In the genomic region with DNA sequence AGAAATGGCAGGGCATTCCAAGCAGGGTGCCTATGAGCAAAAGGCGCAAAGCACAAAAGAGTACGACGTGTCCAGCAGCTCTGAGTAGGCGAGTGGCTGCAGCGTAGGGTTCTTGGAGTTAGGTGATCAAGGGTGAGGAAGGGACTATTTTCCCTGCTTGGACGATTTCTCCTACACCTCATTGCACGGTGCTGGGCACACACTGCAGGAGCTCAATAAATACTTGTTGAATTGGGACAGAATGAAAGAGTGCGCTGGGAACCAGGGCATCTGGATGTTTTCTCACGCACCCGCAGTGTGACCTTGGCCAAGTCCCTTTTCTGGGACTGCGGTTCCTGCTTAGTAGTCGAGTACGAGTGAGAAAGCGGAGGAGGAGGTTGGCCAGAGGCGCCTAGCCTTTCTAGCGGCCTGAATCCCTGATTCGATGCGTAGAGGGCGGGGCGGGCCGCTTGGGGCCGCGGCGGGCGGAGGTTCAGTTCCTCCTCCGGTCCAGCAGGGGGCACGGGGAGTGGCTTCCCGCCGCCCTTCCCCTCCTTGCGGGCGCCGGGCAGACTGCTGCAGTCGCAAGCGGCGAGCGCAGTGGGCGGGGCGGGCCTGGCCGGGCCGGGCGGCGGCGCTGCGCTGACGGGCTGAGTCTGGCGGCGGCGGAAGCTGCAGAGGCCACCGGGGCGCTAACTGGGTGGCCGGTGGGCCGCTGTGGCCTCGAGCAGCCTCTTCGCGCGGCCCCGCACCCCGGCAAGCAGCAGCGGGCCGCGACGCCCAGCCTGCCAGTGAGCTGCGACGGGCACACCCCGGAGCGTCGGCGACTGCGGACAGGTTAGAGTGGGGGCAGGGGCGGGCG, we compare ENCODE assay signal across 8 cellular contexts. TPM values are rescaled to one million over a fixed set of nuclear protein-coding genes. Genes with fewer than 3 reads are reported as not detected.
DNase-seq lines count a peak whose midpoint lies in the region; ATAC-seq and TF ChIP-seq lines count a peak whose summit lies in the region.

A gene (plus strand): TSS at position 560 of the 841 bp plus-strand sequence. CDS start 333 bp downstream, outside the sequence.

- peak within 1 kb of the TSS; percentile 79 for H3K4me3 Mint-ChIP-seq in WTC11

- DNase-seq in AG10803 (ENCODE audit: low read depth): peak; percentile 86
- peak; percentile 97 for DNase-seq in NCI-H2227 treated with DMSO at 0.1 percent for 48 hours (lab: John Stamatoyannopoulos, UW)
- DNase-seq in WTC11 (ENCODE audit: low spot score): peak; percentile 90
- DNase-seq in caudate nucleus (lab: John Stamatoyannopoulos, UW): peak in 60 of 61 donors; percentile 2 to 87 (median 68)
- peak; percentile 88 for DNase-seq in iris pigment epithelial cell (ENCODE audit: low read depth)
- DNase-seq in stimulated activated CD4-positive, alpha-beta T cell treated with anti-CD3 and anti-CD28 coated beads, Interleukin-12 subunit alpha, Interleukin-12 subunit beta, amount 100 ng/mL, for 24 hours (ENCODE audit: low read depth in 2 of 2): peak; percentile 58 to 72

- peak within 1 kb of the TSS; percentile 58 for H3K27ac ChIP-seq in caudate nucleus (ENCODE audit: low read depth, low read length)

- POLR2A ChIA-PET in WTC11 (lab: Charles Lee): interaction anchor here (1.8 kb wide), 1 partner anchor 9 kb away, joined by 12 read pairs; a partner anchor contains a TSS

- peak; percentile 45 for TF ChIP-seq CTCF in AG10803 (conservative IDR thresholded peaks at IDR 0.05; ENCODE audit: low read length)
- TF ChIP-seq CTCF in WTC11 (IDR thresholded peaks at IDR 0.05): peak; percentile 32; the same call in 1 of the 2 replicates

- TF ChIP-seq POLR2A in GM18951 (IDR thresholded peaks at IDR 0.05; ENCODE audit: extremely low read depth, insufficient read depth, insufficient read length): peak; percentile 62

- CTCF ChIA-PET in WTC11 (lab: Charles Lee): interaction anchor here (0.5 to 1.9 kb wide), 4 partner anchors 9 to 104 kb away, joined by 3 to 22 read pairs (median 6); a partner anchor contains a TSS

- peak within 1 kb of the TSS; percentile 91 for H3K27ac Mint-ChIP-seq in WTC11

- peak within 1 kb of the TSS; percentile 85 for H3K4me3 ChIP-seq in AG10803 (ENCODE audit: low read length)

- in situ Hi-C loops in GM18951 (cut with MboI; ENCODE audit: low sequenced_read_pairs, unreplicated experiment): no loop called here

- no peaks in the 10 kb centered on the region for H3K36me3 Mint-ChIP-seq in WTC11

- ATAC-seq in HG03175 (IDR thresholded peaks at IDR 0.05; ENCODE audit: unreplicated experiment) (peak; percentile 97), WTC11 (peak; percentile 94)

- H3K9me3 Mint-ChIP-seq in WTC11: no peaks in the 10 kb centered on the region

- no peaks in the 10 kb centered on the region for H3K27me3 Mint-ChIP-seq in WTC11 (ENCODE audit: low read depth)

- peaks cover 18% of the 10 kb centered on the region for H3K4me1 Mint-ChIP-seq in WTC11

TF ChIP-seq in WTC11, 78 proteins besides CTCF, POLR2A, EP300 and RAD21:
- 0 out of 2 replicates have a peak, but pooled peaks have one; percentile 12 for TF ChIP-seq FOXK1 (CRISPR knock-in tag; IDR thresholded peaks at IDR 0.05)
- TF ChIP-seq, protein P1, sequence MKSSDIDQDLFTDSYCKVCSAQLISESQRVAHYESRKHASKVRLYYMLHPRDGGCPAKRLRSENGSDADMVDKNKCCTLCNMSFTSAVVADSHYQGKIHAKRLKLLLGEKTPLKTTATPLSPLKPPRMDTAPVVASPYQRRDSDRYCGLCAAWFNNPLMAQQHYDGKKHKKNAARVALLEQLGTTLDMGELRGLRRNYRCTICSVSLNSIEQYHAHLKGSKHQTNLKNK (CRISPR knock-in tag; IDR thresholded peaks at IDR 0.05): no peak
- TF ChIP-seq NR1H2 (CRISPR knock-in tag; IDR thresholded peaks at IDR 0.05): no peak
- 0 out of 2 replicates have a peak, but pooled peaks have one; percentile 43 for TF ChIP-seq ETV6 (CRISPR knock-in tag; IDR thresholded peaks at IDR 0.05)
- 0 out of 2 replicates have a peak, but pooled peaks have one; percentile 27 for TF ChIP-seq KAT7 (CRISPR knock-in tag; IDR thresholded peaks at IDR 0.05; ENCODE audit: borderline replicate concordance)
- peak; percentile 39; the same call in 1 of the 2 replicates for TF ChIP-seq FOXP1 (CRISPR knock-in tag; IDR thresholded peaks at IDR 0.05; ENCODE audit: borderline replicate concordance)
- peak; percentile 68 for TF ChIP-seq SP1 (CRISPR knock-in tag; conservative IDR thresholded peaks at IDR 0.05)
- TF ChIP-seq, protein P2, sequence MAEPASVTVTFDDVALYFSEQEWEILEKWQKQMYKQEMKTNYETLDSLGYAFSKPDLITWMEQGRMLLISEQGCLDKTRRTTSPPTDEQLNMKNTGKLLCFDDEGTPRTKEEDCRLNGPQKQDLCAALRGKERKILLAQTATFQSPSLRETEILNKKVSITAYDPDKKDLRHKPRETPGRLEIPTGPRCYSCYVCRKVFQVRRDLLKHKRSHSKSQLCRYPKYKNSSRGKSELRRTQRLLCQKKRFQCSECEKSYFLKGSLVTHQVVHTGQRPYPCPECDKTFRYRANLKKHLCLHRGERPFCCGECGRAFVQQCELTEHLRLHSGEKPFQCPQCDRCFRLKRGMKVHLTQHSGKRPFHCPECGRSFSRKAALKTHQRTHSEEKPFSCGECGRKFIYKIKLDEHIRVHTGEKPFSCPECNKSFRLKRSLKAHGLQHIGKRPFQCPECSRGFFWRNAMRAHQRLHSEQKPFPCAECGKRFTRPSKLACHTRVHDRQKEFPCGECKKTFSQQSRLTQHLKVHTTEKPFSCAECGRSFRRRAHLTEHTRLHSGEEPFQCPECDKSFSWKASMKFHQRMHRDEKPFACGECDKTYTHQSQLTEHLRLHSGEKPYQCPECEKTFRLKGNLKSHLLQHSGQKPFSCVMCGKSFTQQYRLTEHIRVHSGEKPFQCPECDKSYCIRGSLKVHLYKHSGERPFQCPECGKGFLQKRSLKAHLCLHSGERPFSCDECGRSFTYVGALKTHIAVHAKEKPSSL (CRISPR knock-in tag; conservative IDR thresholded peaks at IDR 0.05): no peak
- TF ChIP-seq, protein P3, sequence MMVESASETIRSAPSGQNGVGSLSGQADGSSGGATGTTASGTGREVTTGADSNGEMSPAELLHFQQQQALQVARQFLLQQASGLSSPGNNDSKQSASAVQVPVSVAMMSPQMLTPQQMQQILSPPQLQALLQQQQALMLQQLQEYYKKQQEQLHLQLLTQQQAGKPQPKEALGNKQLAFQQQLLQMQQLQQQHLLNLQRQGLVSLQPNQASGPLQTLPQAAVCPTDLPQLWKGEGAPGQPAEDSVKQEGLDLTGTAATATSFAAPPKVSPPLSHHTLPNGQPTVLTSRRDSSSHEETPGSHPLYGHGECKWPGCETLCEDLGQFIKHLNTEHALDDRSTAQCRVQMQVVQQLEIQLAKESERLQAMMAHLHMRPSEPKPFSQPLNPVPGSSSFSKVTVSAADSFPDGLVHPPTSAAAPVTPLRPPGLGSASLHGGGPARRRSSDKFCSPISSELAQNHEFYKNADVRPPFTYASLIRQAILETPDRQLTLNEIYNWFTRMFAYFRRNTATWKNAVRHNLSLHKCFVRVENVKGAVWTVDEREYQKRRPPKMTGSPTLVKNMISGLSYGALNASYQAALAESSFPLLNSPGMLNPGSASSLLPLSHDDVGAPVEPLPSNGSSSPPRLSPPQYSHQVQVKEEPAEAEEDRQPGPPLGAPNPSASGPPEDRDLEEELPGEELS (CRISPR knock-in tag; IDR thresholded peaks at IDR 0.05): peak; percentile 6; the same call in 1 of the 2 replicates
- TF ChIP-seq, protein P4, sequence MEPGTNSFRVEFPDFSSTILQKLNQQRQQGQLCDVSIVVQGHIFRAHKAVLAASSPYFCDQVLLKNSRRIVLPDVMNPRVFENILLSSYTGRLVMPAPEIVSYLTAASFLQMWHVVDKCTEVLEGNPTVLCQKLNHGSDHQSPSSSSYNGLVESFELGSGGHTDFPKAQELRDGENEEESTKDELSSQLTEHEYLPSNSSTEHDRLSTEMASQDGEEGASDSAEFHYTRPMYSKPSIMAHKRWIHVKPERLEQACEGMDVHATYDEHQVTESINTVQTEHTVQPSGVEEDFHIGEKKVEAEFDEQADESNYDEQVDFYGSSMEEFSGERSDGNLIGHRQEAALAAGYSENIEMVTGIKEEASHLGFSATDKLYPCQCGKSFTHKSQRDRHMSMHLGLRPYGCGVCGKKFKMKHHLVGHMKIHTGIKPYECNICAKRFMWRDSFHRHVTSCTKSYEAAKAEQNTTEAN (CRISPR knock-in tag; IDR thresholded peaks at IDR 0.05): no peak
- 0 out of 2 replicates have a peak, but pooled peaks have one; percentile 26 for TF ChIP-seq ESRRA (CRISPR knock-in tag; IDR thresholded peaks at IDR 0.05; ENCODE audit: borderline replicate concordance)
- TF ChIP-seq TP53 (CRISPR knock-in tag; IDR thresholded peaks at IDR 0.05): no peak
- TF ChIP-seq, protein P5, sequence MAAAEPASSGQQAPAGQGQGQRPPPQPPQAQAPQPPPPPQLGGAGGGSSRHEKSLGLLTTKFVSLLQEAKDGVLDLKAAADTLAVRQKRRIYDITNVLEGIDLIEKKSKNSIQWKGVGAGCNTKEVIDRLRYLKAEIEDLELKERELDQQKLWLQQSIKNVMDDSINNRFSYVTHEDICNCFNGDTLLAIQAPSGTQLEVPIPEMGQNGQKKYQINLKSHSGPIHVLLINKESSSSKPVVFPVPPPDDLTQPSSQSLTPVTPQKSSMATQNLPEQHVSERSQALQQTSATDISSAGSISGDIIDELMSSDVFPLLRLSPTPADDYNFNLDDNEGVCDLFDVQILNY (CRISPR knock-in tag; IDR thresholded peaks at IDR 0.05): 0 out of 2 replicates have a peak, but pooled peaks have one; percentile 22

RNA-seq across cellular contexts. Expression of the gene that starts here (rescaled TPM):
- total RNA-seq in WTC11 (2021): 13.2 to 14.5 TPM (median 13.5 TPM) in 3 replicates

Comparison
In these comparisons a context has a peak if more than half of its experiments do, and no peak if none do; other contexts are left out.
1. Peak in every context shown above with its lines: DNase-seq, ATAC-seq, H3K4me3 ChIP-seq and H3K27ac ChIP-seq.